ENCODE assay signal across 9 cellular contexts in the genomic region with DNA sequence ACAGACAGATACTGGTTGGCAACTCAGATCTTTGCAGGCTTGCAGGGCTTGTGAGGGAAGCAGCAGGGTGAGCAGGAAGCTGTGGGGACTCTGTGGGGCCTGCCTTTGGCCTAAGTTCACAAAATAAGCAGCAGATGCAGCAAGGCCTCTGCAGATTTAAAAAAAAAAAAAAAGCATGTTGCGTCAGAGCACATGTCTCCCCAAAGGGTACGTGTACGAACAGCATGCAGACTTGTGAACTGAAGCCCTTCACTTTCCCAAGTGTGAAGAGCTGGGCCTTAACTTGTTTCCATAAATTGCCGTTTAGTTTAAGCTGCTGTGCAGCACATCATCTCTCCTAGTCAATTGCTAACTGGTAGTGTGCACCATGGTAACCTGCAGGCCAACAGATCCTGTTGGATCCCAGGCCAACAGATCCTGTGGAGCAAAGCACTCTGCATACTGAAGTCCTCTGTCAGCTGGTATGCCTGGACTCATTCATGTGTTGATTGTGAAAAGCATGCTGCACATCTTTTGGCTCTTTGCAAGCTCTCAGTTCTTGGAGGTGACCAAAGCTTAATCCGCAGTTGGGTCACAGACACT. TPM values are rescaled to one million over a fixed set of nuclear protein-coding genes. Genes with fewer than 3 reads are reported as not detected.
A peak's percentile ranks its signal among the peaks of the same experiment; 100 is the strongest.
DNase-seq lines count a peak whose midpoint lies in the region; TF ChIP-seq lines count a peak whose summit lies in the region.
"Had no signal": no experiment of that assay in that cellular context is flagged by ENCODE, and none has a peak within 500 bp of the region (broad histone marks: within the 10 kb centered on the region; RNA-seq: fewer than 3 reads in every experiment).

No MANE protein-coding gene starts in this region.

- no peaks in the 10 kb centered on the region for H3K9me3 ChIP-seq in sigmoid colon
- no peaks in the 10 kb centered on the region for H3K9me3 ChIP-seq in colonic mucosa

- no peaks in the 10 kb centered on the region for H3K9me3 Mint-ChIP-seq in activated naive CD8-positive, alpha-beta T cell (ENCODE audit: low read depth)
- H3K9me3 Mint-ChIP-seq in mesothelial cell of epicardium: no peaks in the 10 kb centered on the region

- no peak overlapping the region for H3K9ac ChIP-seq in colonic mucosa (ENCODE audit: low read depth in 2 of 2, low read length in 2 of 2)

- TF ChIP-seq EP300 in sigmoid colon (IDR thresholded peaks at IDR 0.05): no peak

- H3K27me3 ChIP-seq in sigmoid colon: no peaks in the 10 kb centered on the region
- no peaks in the 10 kb centered on the region for H3K27me3 ChIP-seq in colonic mucosa

- H3K4me3 ChIP-seq in sigmoid colon (no peak overlapping the region), colonic mucosa (no peak overlapping the region)

- no peaks in the 10 kb centered on the region for H3K27me3 Mint-ChIP-seq in activated naive CD8-positive, alpha-beta T cell
- no peaks in the 10 kb centered on the region for H3K27me3 Mint-ChIP-seq in mesothelial cell of epicardium (ENCODE audit: low read depth)

- TF ChIP-seq CTCF in mesothelial cell of epicardium (IDR thresholded peaks at IDR 0.05; ENCODE audit: unreplicated experiment): no peak
- no peak for TF ChIP-seq CTCF in sigmoid colon (IDR thresholded peaks at IDR 0.05)
- TF ChIP-seq CTCF in colonic mucosa (IDR thresholded peaks at IDR 0.05): no peak

- intact Hi-C loops in sigmoid colon (cut with DNase I): no loop called here
- intact Hi-C loops in colonic mucosa (cut with DNase I): no loop called here

- H3K4me1 ChIP-seq in sigmoid colon (peaks cover 0 to 10% (median 0%) of the 10 kb centered on the region in 4 donors), colonic mucosa (no peaks in the 10 kb centered on the region)

- peak overlapping the region; percentile 46 for H3K4me3 Mint-ChIP-seq in activated naive CD8-positive, alpha-beta T cell
- H3K4me3 Mint-ChIP-seq in mesothelial cell of epicardium: no peak overlapping the region

- peaks cover 65% of the 10 kb centered on the region for H3K4me1 Mint-ChIP-seq in activated naive CD8-positive, alpha-beta T cell (ENCODE audit: low read depth)
- peaks cover 9% of the 10 kb centered on the region for H3K4me1 Mint-ChIP-seq in mesothelial cell of epicardium

- H3K36me3 ChIP-seq in sigmoid colon (no peaks in the 10 kb centered on the region), colonic mucosa (no peaks in the 10 kb centered on the region)

- no peak overlapping the region for H3K27ac ChIP-seq in sigmoid colon
- H3K27ac ChIP-seq in colonic mucosa: no peak overlapping the region

- peak overlapping the region; percentile 98 for H3K27ac Mint-ChIP-seq in activated naive CD8-positive, alpha-beta T cell
- peak overlapping the region; percentile 28 for H3K27ac Mint-ChIP-seq in mesothelial cell of epicardium

- no peaks in the 10 kb centered on the region for H3K36me3 Mint-ChIP-seq in activated naive CD8-positive, alpha-beta T cell
- no peaks in the 10 kb centered on the region for H3K36me3 Mint-ChIP-seq in mesothelial cell of epicardium

- no peak for TF ChIP-seq POLR2A in sigmoid colon (IDR thresholded peaks at IDR 0.05)

- DNase-seq in GDM1 (lab: John Stamatoyannopoulos, UW) (peak; percentile 69), NCI-H146 (lab: John Stamatoyannopoulos, UW) (peak; percentile 47), mesothelial cell of epicardium (ENCODE audit: low spot score in 2 of 2, unreplicated experiment in 2 of 2) (no peak), sigmoid colon (no peak), DMS153 (lab: John Stamatoyannopoulos, UW) (no peak), DMS 273 treated with DMSO at 0.1 percent for 48 hours (lab: John Stamatoyannopoulos, UW) (no peak), colonic mucosa (no peak)
- DNase-seq: retina had no signal

- WGBS in sigmoid colon, 2 donors: 62 to 85% methylated on average over 5 of the region's 5 CpGs

RNA-seq across cellular contexts. Expression of gene XPNPEP1, which starts 10.8 kb away (rescaled TPM):
- total RNA-seq in mesothelial cell of epicardium: 85.6 to 88.7 TPM (median 87.7 TPM) in 3 replicates
- total RNA-seq in sigmoid colon: 10 to 100 TPM; 53.5 to 59.1 (median 56.5) TPM
- polyA plus RNA-seq in sigmoid colon: 10 to 100 TPM; 37.5 to 55.6 (median 42.6) TPM
- total RNA-seq in colonic mucosa: 100 to 1,000 TPM; 122 to 127 TPM

Comparison
In these comparisons a context has a peak if more than half of its experiments do, and no peak if none do; other contexts are left out.
1. DNase-seq: peak in GDM1 (single experiment) and NCI-H146 (single experiment); none in mesothelial cell of epicardium (0 of 2), sigmoid colon (single experiment), DMS153 (single experiment), DMS 273 treated with DMSO at 0.1 percent for 48 hours (single experiment) and colonic mucosa (single experiment).